ENCODE assay signal across 8 cellular contexts in the genomic region with DNA sequence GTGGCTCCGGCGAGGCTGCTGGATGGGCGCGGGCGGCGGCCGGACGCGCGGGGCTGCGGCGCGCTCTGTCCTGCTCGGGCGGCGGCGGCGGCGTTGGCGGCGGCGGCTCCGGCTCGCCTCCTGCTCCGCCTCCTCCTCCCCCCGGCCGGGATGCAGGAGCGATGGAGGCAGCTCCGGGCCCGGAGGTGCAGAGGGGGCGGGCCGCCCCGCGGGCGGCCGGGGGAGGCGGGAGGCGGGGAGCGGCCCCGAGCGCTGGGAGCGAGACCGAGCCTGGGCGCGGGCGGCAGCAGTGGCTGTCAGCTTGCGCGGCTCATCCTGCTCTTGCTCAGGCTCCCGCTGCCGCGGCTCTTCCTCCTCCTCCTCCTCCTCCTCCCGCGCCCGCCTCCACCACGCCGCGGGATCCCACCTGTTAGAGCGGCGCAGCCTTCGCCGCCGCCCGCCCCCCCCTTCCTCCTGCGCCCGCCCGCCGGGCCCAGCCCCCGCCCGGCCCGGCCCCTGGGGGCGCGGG. TPM values are rescaled to one million over a fixed set of nuclear protein-coding genes. Genes with fewer than 3 reads are reported as not detected.
DNase-seq lines count a peak whose midpoint lies in the region; ATAC-seq and TF ChIP-seq lines count a peak whose summit lies in the region.

A gene with protein sequence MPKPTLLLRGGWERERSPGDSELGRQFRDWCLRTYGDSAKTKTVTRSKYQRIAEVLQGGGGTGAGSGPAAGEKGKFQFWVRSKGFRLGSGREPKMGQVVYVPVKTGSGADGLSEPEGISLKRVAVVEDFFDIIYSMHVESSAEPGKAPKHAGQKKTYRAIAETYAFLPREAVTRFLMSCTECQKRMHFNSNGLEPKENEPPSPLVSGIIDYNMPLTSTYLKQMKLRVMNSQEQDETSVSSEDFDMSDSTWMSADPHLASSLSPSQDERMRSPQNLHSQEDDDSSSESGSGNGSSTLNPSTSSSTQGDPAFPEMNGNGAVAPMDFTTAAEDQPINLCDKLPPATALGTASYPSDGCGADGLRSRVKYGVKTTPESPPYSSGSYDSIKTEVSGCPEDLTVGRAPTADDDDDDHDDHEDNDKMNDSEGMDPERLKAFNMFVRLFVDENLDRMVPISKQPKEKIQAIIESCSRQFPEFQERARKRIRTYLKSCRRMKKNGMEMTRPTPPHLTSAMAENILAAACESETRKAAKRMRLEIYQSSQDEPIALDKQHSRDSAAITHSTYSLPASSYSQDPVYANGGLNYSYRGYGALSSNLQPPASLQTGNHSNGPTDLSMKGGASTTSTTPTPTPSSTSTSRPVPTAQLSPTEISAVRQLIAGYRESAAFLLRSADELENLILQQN (minus strand): TSS at position 323 of the 508 bp plus-strand sequence. CDS start 443 bp downstream, outside the sequence.

- peaks cover 42% of the 10 kb centered on the region for H3K27me3 ChIP-seq in A673 (replicated peaks; ENCODE audit: insufficient read depth, low read depth, low read length, poor library complexity)
- H3K27me3 ChIP-seq in HAP-1 (ENCODE audit: low read depth), result peaks cover 10% of the 10 kb centered on the region
- peaks cover 16% of the 10 kb centered on the region for H3K27me3 ChIP-seq in RWPE2 (ENCODE audit: insufficient read depth, poor library complexity, severe bottlenecking)
- no peaks in the 10 kb centered on the region for H3K27me3 ChIP-seq in adrenal gland
- no peaks in the 10 kb centered on the region for H3K27me3 ChIP-seq in prostate gland (replicated peaks; ENCODE audit: insufficient read depth)

- 0 to 1% (median 1%) methylated on average over 2 to 71 of the region's 72 CpGs; no CpG with 5 or more reads in 1 of the 4 donors for WGBS in adrenal gland, 4 donors
- WGBS in prostate gland, result 0% methylated on average over 22 of the region's 72 CpGs

- peak; percentile 30 for DNase-seq in A673 (ENCODE audit: low spot score)
- DNase-seq in HAP-1 (ENCODE audit: low spot score in 2 of 2), result peak in 1 of 2 experiments; percentile 56
- DNase-seq in RWPE2 (ENCODE audit: low spot score), result no peak
- DNase-seq in adrenal gland, result peak in 4 of 7 donors; percentile 25 to 52 (median 42)
- peak; percentile 39 for DNase-seq in left cardiac atrium
- no peak for DNase-seq in prostate gland (ENCODE audit: low spot score)
- no peak for DNase-seq in cerebellar nuclear complex (lab: John Stamatoyannopoulos, UW)

- in situ Hi-C loops in HAP-1 (cut with MboI; ENCODE audit: low sequenced_read_pairs), result no loop called here

- no peaks in the 10 kb centered on the region for H3K36me3 ChIP-seq in A673 (ENCODE audit: insufficient read depth, low read length, poor library complexity, severe bottlenecking)
- no peaks in the 10 kb centered on the region for H3K36me3 ChIP-seq in HAP-1 (replicated peaks)
- H3K36me3 ChIP-seq in RWPE2 (ENCODE audit: low read depth), result no peaks in the 10 kb centered on the region
- no peaks in the 10 kb centered on the region for H3K36me3 ChIP-seq in adrenal gland (replicated peaks in 1 of 2)
- no peaks in the 10 kb centered on the region for H3K36me3 ChIP-seq in prostate gland

- no peak for TF ChIP-seq POLR2A in adrenal gland (IDR thresholded peaks at IDR 0.05)
- no peak for TF ChIP-seq POLR2A in prostate gland (IDR thresholded peaks at IDR 0.05)

- H3K27ac ChIP-seq in A673 (ENCODE audit: low read depth, low read length, poor library complexity, severe bottlenecking) (no peak within 1 kb of the TSS), RWPE2 (ENCODE audit: poor library complexity, severe bottlenecking) (no peak within 1 kb of the TSS), adrenal gland (peak within 1 kb of the TSS in 2 of 5 donors; percentile 53 to 57), prostate gland (peak within 1 kb of the TSS; percentile 9 to 66)

- H3K4me1 ChIP-seq in A673 (ENCODE audit: insufficient read depth, low read length, poor library complexity, severe bottlenecking) (no peaks in the 10 kb centered on the region), HAP-1 (no peaks in the 10 kb centered on the region), RWPE2 (ENCODE audit: insufficient read depth, poor library complexity, severe bottlenecking) (peaks cover 8% of the 10 kb centered on the region), adrenal gland (replicated peaks in 1 of 2) (peaks cover 4 to 6% of the 10 kb centered on the region in 2 donors), prostate gland (replicated peaks) (no peaks in the 10 kb centered on the region)

- intact Hi-C loops in A673 (cut with micrococcal nuclease; ENCODE audit: unreplicated experiment) (no loop called here), adrenal gland (cut with DNase I) (no loop called here), left cardiac atrium (cut with DNase I) (no loop called here), prostate gland (cut with DNase I) (no loop called here)

- CTCF ChIA-PET in A673 (lab: Charles Lee), result interaction anchor here (0.6 kb wide), 1 partner anchor 633 kb away, joined by 4 read pairs; the partner anchor contains the start of gene PDRG1

- POLR2A ChIA-PET in A673 (lab: Charles Lee; ENCODE audit: low non-redundant PET), result no interaction called here

- no TSS peak for BruUV-seq in A673 (replicated peaks; lab: Mats Ljungman, UMichigan)

- no peaks in the 10 kb centered on the region for H3K9me3 ChIP-seq in A673 (ENCODE audit: low read depth, low read length, poor library complexity, severe bottlenecking)
- no peaks in the 10 kb centered on the region for H3K9me3 ChIP-seq in HAP-1
- H3K9me3 ChIP-seq in RWPE2 (ENCODE audit: severe bottlenecking), result no peaks in the 10 kb centered on the region
- no peaks in the 10 kb centered on the region for H3K9me3 ChIP-seq in adrenal gland (replicated peaks in 1 of 3)
- no peaks in the 10 kb centered on the region for H3K9me3 ChIP-seq in prostate gland

- H3K4me3 ChIP-seq in A673 (ENCODE audit: low read depth, low read length, poor library complexity, severe bottlenecking) (peak within 1 kb of the TSS; percentile 38), HAP-1 (peak within 1 kb of the TSS; percentile 46), RWPE2 (ENCODE audit: severe bottlenecking) (peak within 1 kb of the TSS; percentile 39), adrenal gland (peak within 1 kb of the TSS in 3 of 4 donors; percentile 32 to 76 (median 49)), prostate gland (peak within 1 kb of the TSS; percentile 54 to 63)

- TF ChIP-seq CTCF in A673 (conservative IDR thresholded peaks at IDR 0.05; ENCODE audit: low read depth, low read length) (no peak), RWPE2 (IDR thresholded peaks at IDR 0.05; ENCODE audit: poor library complexity, severe bottlenecking) (no peak), adrenal gland (IDR thresholded peaks at IDR 0.05) (no peak), prostate gland (IDR thresholded peaks at IDR 0.05) (no peak)

- ATAC-seq in RWPE2 (ENCODE audit: low read depth), result peak; percentile 16
- peak in 1 of 2 donors; percentile 30 for ATAC-seq in left cardiac atrium
- no peak for ATAC-seq in HG02840 (IDR thresholded peaks at IDR 0.05; ENCODE audit: low FRiP score, unreplicated experiment)

RNA-seq across cellular contexts. Expression of the gene that starts here (rescaled TPM):
- total RNA-seq in A673 (2021) (1.4 and 3.2 TPM in 2 replicates), adrenal gland (10 to 100 TPM in 7 of 8 donors, 1 to 10 TPM in 1; 9.7 to 30.4 (median 15.7) TPM), left cardiac atrium (1 to 10 TPM; 8.5 to 9.7 TPM), prostate gland (10 to 100 TPM; 18.0 to 59.7 TPM)
- 10 to 100 TPM in 2 of 3 donors, 1 to 10 TPM in 1; 6.4 to 29.8 (median 13.8) TPM for polyA plus RNA-seq in adrenal gland

Comparison
In these comparisons a context has a peak if more than half of its experiments do, and no peak if none do; other contexts are left out.
1. DNase-seq: peak in A673 (single experiment), adrenal gland (4 of 7) and left cardiac atrium (single experiment); none in RWPE2 (single experiment), prostate gland (single experiment) and cerebellar nuclear complex (0 of 2).
2. H3K27ac ChIP-seq: peak in prostate gland (2 of 2); none in A673 (single experiment) and RWPE2 (single experiment).
3. Peak in every context shown above with its lines, with median percentiles within 50 percentile points of each other: H3K4me3 ChIP-seq.